21 cellular contexts compared by ENCODE assay signal in genomic region chr15:99616129-99616528, GRCh38. TPM values are rescaled to one million over a fixed set of nuclear protein-coding genes. Genes with fewer than 3 reads are reported as not detected.
DNase-seq lines count a peak whose midpoint lies in the region; ATAC-seq, FAIRE-seq and TF ChIP-seq lines count a peak whose summit lies in the region.
"Had no signal": no experiment of that assay in that cellular context is flagged by ENCODE, and none has a peak within 500 bp of the region (broad histone marks: within the 10 kb centered on the region; RNA-seq: fewer than 3 reads in every experiment).

No MANE protein-coding gene starts in this region.

- in situ Hi-C loops in HepG2 (cut with HindIII; ENCODE audit: extremely low pct_ligation_motif_present, low pct_unique_long_range_greater_than_20kb): no loop called here

- no peak for TF ChIP-seq CTCF in HepG2 (CRISPR knock-in tag; IDR thresholded peaks at IDR 0.05)
- no peak for TF ChIP-seq CTCF in right lobe of liver (IDR thresholded peaks at IDR 0.05)
- TF ChIP-seq CTCF in kidney (IDR thresholded peaks at IDR 0.05; ENCODE audit: borderline replicate concordance, extremely low read depth, insufficient read depth): no peak
- no peak for TF ChIP-seq CTCF in psoas muscle (IDR thresholded peaks at IDR 0.05)
- no peak for TF ChIP-seq CTCF in WERI-Rb-1 (IDR thresholded peaks at IDR 0.05; ENCODE audit: low read depth, low read length)

- H3K4me1 ChIP-seq in HepG2 (ENCODE audit: insufficient read depth, low read length): peaks cover 58% of the 10 kb centered on the region
- peaks cover 0 to 74% (median 12%) of the 10 kb centered on the region in 4 donors for H3K4me1 ChIP-seq in right lobe of liver
- H3K4me1 ChIP-seq in kidney (ENCODE audit: control insufficient read depth in 1 of 2, insufficient read depth in 1 of 2, low read depth in 1 of 2, low read length in 2 of 2): peaks cover 6 to 10% of the 10 kb centered on the region in 2 donors
- peaks cover 81% of the 10 kb centered on the region for H3K4me1 ChIP-seq in psoas muscle

- no peak overlapping the region for H3K4me3 ChIP-seq in HepG2 (replicated peaks in 1 of 3; ENCODE audit: insufficient read depth in 1 of 3, low read depth in 2 of 3, low read length in 3 of 3)
- no peak overlapping the region for H3K4me3 ChIP-seq in right lobe of liver
- H3K4me3 ChIP-seq in kidney (ENCODE audit: low read length in 2 of 2): no peak overlapping the region
- H3K4me3 ChIP-seq in psoas muscle: no peak overlapping the region
- H3K4me3 ChIP-seq in WERI-Rb-1 (ENCODE audit: low read depth, low read length): no peak overlapping the region
- H3K4me3 ChIP-seq: GM23338 had no signal

- POLR2A ChIA-PET in HepG2 (lab: Yijun Ruan, JAX): no interaction called here

- no peak for DNase-seq in HepG2 (ENCODE audit: low spot score)
- DNase-seq in right lobe of liver: no peak
- DNase-seq in kidney: no peak
- DNase-seq in psoas muscle: no peak
- no peak for DNase-seq in WERI-Rb-1
- DNase-seq in NCI-H2227 treated with DMSO at 0.1 percent for 48 hours (lab: John Stamatoyannopoulos, UW): no peak
- DNase-seq: 8988T; ACHN; AML-193; Caco-2; CD4-positive, alpha-beta T cell; GDM1; HCEC 1CT; IMR-90 had no signal

- H3K4me2 ChIP-seq in HepG2 (ENCODE audit: low read depth, low read length): no peak overlapping the region
- H3K4me2 ChIP-seq: GM23338 had no signal

- ATAC-seq in HepG2 (no peak), right lobe of liver (no peak), psoas muscle (no peak), GM21825 (IDR thresholded peaks at IDR 0.05; ENCODE audit: unreplicated experiment) (no peak)
- ATAC-seq: GM23338 had no signal

- BruUV-seq in HepG2 (replicated peaks; lab: Mats Ljungman, UMichigan): no TSS peak

- CTCF ChIA-PET in HepG2 (lab: Yijun Ruan, JAX; ENCODE audit: low intra/inter-chr PET ratio, low total read pairs): no interaction called here

- no peak for TF ChIP-seq RAD21 in HepG2 (CRISPR knock-in tag; IDR thresholded peaks at IDR 0.05)

- TF ChIP-seq POLR2A in HepG2 (IDR thresholded peaks at IDR 0.05; ENCODE audit: insufficient read depth in 1 of 2, low read depth in 2 of 2, low read length in 2 of 2) (no peak), right lobe of liver (IDR thresholded peaks at IDR 0.05) (no peak)

- no peak overlapping the region for H2AFZ ChIP-seq in HepG2 (ENCODE audit: low read length)
- H2AFZ ChIP-seq: GM23338 had no signal

- H3K27me3 ChIP-seq in HepG2 (ENCODE audit: control insufficient read depth in 1 of 2, insufficient read depth in 2 of 2, low read length in 2 of 2) (no peaks in the 10 kb centered on the region), right lobe of liver (no peaks in the 10 kb centered on the region), psoas muscle (ENCODE audit: insufficient read depth in 3 of 3, low read length in 2 of 3) (no peaks in the 10 kb centered on the region), WERI-Rb-1 (ENCODE audit: insufficient read depth, low read depth, severe bottlenecking) (no peaks in the 10 kb centered on the region)

- H4K20me1 ChIP-seq in HepG2 (ENCODE audit: insufficient read depth, low read length): peaks cover 10% of the 10 kb centered on the region; the same call in 1 of the 2 replicates

- TF ChIP-seq EP300 in HepG2 (IDR thresholded peaks at IDR 0.05; ENCODE audit: low read depth in 2 of 2, low read length in 2 of 2): no peak
- TF ChIP-seq EP300 in HepG2 (CRISPR knock-in tag; IDR thresholded peaks at IDR 0.05; ENCODE audit: borderline replicate concordance): no peak

- no peak overlapping the region for H3K9ac ChIP-seq in HepG2 (ENCODE audit: insufficient read depth, low read depth, low read length)
- H3K9ac ChIP-seq in kidney (ENCODE audit: low read length in 2 of 2): no peak overlapping the region

- peaks cover 69% of the 10 kb centered on the region for H3K79me2 ChIP-seq in HepG2 (ENCODE audit: insufficient read depth, low read length)

- 95% methylated on average over 2 of the region's 2 CpGs for WGBS in HepG2 (ENCODE audit: low lambda C conversion rate)
- 89% methylated on average over 2 of the region's 2 CpGs for WGBS in right lobe of liver (ENCODE audit: insufficient coverage, low coverage, low lambda C conversion rate, missing lambda C conversion rate)
- WGBS in psoas muscle, 3 donors: 97 to 99% (median 98%) methylated on average over 2 of the region's 2 CpGs

- H3K27ac ChIP-seq in HepG2 (ENCODE audit: extremely low read length, insufficient read depth, low read length) (no peak overlapping the region), right lobe of liver (no peak overlapping the region), kidney (ENCODE audit: low read depth in 2 of 2, low read length in 2 of 2) (no peak overlapping the region), psoas muscle (peak overlapping the region; percentile 25), WERI-Rb-1 (no peak overlapping the region)
- H3K27ac ChIP-seq: C4-2B had no signal

- H3K36me3 ChIP-seq in HepG2 (replicated peaks in 1 of 2; ENCODE audit: control insufficient read depth in 1 of 2, insufficient read depth in 2 of 2, low read length in 2 of 2) (no peaks in the 10 kb centered on the region), right lobe of liver (no peaks in the 10 kb centered on the region), kidney (ENCODE audit: control insufficient read depth in 1 of 2, insufficient read depth in 2 of 2, low read length in 2 of 2) (no peaks in the 10 kb centered on the region), psoas muscle (ENCODE audit: insufficient read depth in 1 of 2, low read depth in 1 of 2) (no peaks in the 10 kb centered on the region), WERI-Rb-1 (no peaks in the 10 kb centered on the region)

- H3K9me3 ChIP-seq in HepG2 (ENCODE audit: low read length) (no peaks in the 10 kb centered on the region), right lobe of liver (no peaks in the 10 kb centered on the region), kidney (ENCODE audit: control insufficient read depth in 1 of 2, low read length in 2 of 2) (no peaks in the 10 kb centered on the region), psoas muscle (no peaks in the 10 kb centered on the region), WERI-Rb-1 (ENCODE audit: severe bottlenecking) (no peaks in the 10 kb centered on the region)
- H3K9me3 ChIP-seq: Caco-2 had no signal

- no peak for FAIRE-seq in HepG2 (lab: Jason Lieb, UNC)
- FAIRE-seq in kidney (lab: Jason Lieb, UNC): peak; percentile 6
- FAIRE-seq: D721Med, GM12892, GM18507, H54 had no signal

- intact Hi-C loops in HepG2 (cut with micrococcal nuclease; ENCODE audit: unreplicated experiment) (no loop called here), right lobe of liver (cut with DNase I) (no loop called here), kidney (cut with DNase I) (no loop called here), psoas muscle (cut with DNase I) (no loop called here)

TF ChIP-seq in HepG2, 621 proteins besides CTCF, POLR2A, EP300 and RAD21 (continues in another document):
- TF ChIP-seq YEATS4 (CRISPR knock-in tag; IDR thresholded peaks at IDR 0.05; ENCODE audit: borderline replicate concordance): no peak
- no peak for TF ChIP-seq ZNF614 (CRISPR knock-in tag; IDR thresholded peaks at IDR 0.05; ENCODE audit: borderline replicate concordance)
- TF ChIP-seq ZSCAN29 (CRISPR knock-in tag; conservative IDR thresholded peaks at IDR 0.05): no peak
- peak; percentile 30 to 56; a peak in 3 of 4 replicates for TF ChIP-seq MAFK (conservative IDR thresholded peaks at IDR 0.05 in 1 of 2, IDR thresholded peaks at IDR 0.05 in 1 of 2; ENCODE audit: low read length in 2 of 2)

RNA-seq across cellular contexts. Expression of gene MEF2A, which starts 50.3 kb away (rescaled TPM):
- total RNA-seq in HepG2 (2016; rRNA removed; fragmentation: Illumina TruSeq; extraction: Trizol): 15.2 and 17.4 TPM in 2 replicates
- total RNA-seq in HepG2 (2016; cell fraction: cytosol; rRNA removed; fragmentation: Illumina TruSeq; extraction: Trizol; ENCODE audit: low read depth): 6.3 and 8.1 TPM in 2 replicates
- total RNA-seq in HepG2 (2016; cell fraction: insoluble cytoplasmic fraction; rRNA removed; fragmentation: Illumina TruSeq; extraction: Trizol): 13.7 and 16.9 TPM in 2 replicates
- total RNA-seq in HepG2 (2016; cell fraction: membrane; rRNA removed; fragmentation: Illumina TruSeq; extraction: Trizol): 13.4 and 13.7 TPM in 2 replicates
- 30.8 and 34.3 TPM in 2 replicates for total RNA-seq in HepG2 (2016; cell fraction: nucleus; rRNA removed; fragmentation: Illumina TruSeq; extraction: Trizol)
- polyA plus RNA-seq in HepG2 (2011; rRNA removed): 22.6 and 24.4 TPM in 2 replicates
- polyA plus RNA-seq in HepG2 (2011; cell fraction: cytosol; rRNA removed): 11.8 and 13.2 TPM in 2 replicates
- polyA plus RNA-seq in HepG2 (2011; cell fraction: nucleus; rRNA removed): 27.9 and 28.7 TPM in 2 replicates
- polyA plus RNA-seq in HepG2 (2012): 15.6 and 16.9 TPM in 2 replicates
- polyA plus RNA-seq in HepG2 (2016; cell fraction: cytosol; fragmentation: Illumina TruSeq; extraction: Trizol; ENCODE audit: low read depth): 2.1 and 3.3 TPM in 2 replicates
- 12.7 and 14.3 TPM in 2 replicates for polyA plus RNA-seq in HepG2 (2016; cell fraction: insoluble cytoplasmic fraction; fragmentation: Illumina TruSeq; extraction: Trizol; ENCODE audit: low read depth)
- 4.4 and 4.7 TPM in 2 replicates for polyA plus RNA-seq in HepG2 (2016; cell fraction: membrane; fragmentation: Illumina TruSeq; extraction: Trizol; ENCODE audit: low read depth)
- 18.7 and 22.5 TPM in 2 replicates for polyA plus RNA-seq in HepG2 (2016; cell fraction: nucleus; fragmentation: Illumina TruSeq; extraction: Trizol; ENCODE audit: insufficient read depth, low read depth)
- 37.1 and 44.8 TPM in 2 replicates for polyA minus RNA-seq in HepG2 (2011; rRNA and poly(A)+ RNA removed; ENCODE audit: low replicate concordance)
- polyA minus RNA-seq in HepG2 (2011; cell fraction: cytosol; rRNA and poly(A)+ RNA removed): 18.9 and 22.9 TPM in 2 replicates
- 73.7 and 74.0 TPM in 2 replicates for polyA minus RNA-seq in HepG2 (2011; cell fraction: nucleus; rRNA and poly(A)+ RNA removed)
- 10 to 100 TPM; 20.1 to 35.5 (median 25.4) TPM for total RNA-seq in right lobe of liver
- total RNA-seq in kidney: 82.2 TPM
- polyA plus RNA-seq in kidney (ENCODE audit: insufficient read depth, low read depth, low replicate concordance): 20.8 TPM
- total RNA-seq in psoas muscle: 10 to 100 TPM; 63.9 to 92.6 (median 70.3) TPM
- 10 to 100 TPM; 17.1 to 52.6 (median 21.0) TPM for polyA plus RNA-seq in psoas muscle
